Comparison of ENCODE assay signal across 8 cellular contexts in genomic region chr21:43975469-43976098, GRCh38. TPM values are rescaled to one million over a fixed set of nuclear protein-coding genes. Genes with fewer than 3 reads are reported as not detected.
A peak's percentile ranks its signal among the peaks of the same experiment; 100 is the strongest.
DNase-seq lines count a peak whose midpoint lies in the region; ATAC-seq and TF ChIP-seq lines count a peak whose summit lies in the region.

No MANE protein-coding gene starts in this region.

- H3K9me3 ChIP-seq in IMR-90 (ENCODE audit: control insufficient read depth, insufficient read depth, low read length): no peaks in the 10 kb centered on the region
- H3K9me3 ChIP-seq in ovary: no peaks in the 10 kb centered on the region
- no peaks in the 10 kb centered on the region for H3K9me3 ChIP-seq in thyroid gland

- in situ Hi-C loops in IMR-90 (cut with MboI; ENCODE audit: low sequenced_read_pairs): no loop called here

- dilution Hi-C loops in IMR-90 (cut with HindIII; ENCODE audit: low sequenced_read_pairs, unreplicated experiment): no loop called here

- H2BK15ac ChIP-seq in IMR-90 (ENCODE audit: low read depth, low read length): no peak overlapping the region

- no peak overlapping the region for H2BK20ac ChIP-seq in IMR-90 (ENCODE audit: low read depth, low read length)

- no peak overlapping the region for H3K18ac ChIP-seq in IMR-90 (ENCODE audit: low read depth, low read length)

- ATAC-seq in IMR-90 (ENCODE audit: low read depth): peak; percentile 89
- ATAC-seq in GM21390 (IDR thresholded peaks at IDR 0.05; ENCODE audit: unreplicated experiment): no peak

- no peak overlapping the region for H3K56ac ChIP-seq in IMR-90 (ENCODE audit: extremely low read depth, insufficient read depth, low read length)

- WGBS in IMR-90 (ENCODE audit: extremely low coverage in 2 of 2, insufficient read length in 1 of 2), 2 experiments: 44% methylated on average over 3 of the region's 24 CpGs; no CpG with 5 or more reads in 1 of the 2 experiments
- 14 to 17% (median 16%) methylated on average over 24 of the region's 24 CpGs for WGBS in ovary, 3 donors
- WGBS in thyroid gland, 2 donors: 26 to 30% methylated on average over 24 of the region's 24 CpGs

- peaks cover 2% of the 10 kb centered on the region; the same call in 1 of the 2 replicates for H3K4me1 ChIP-seq in IMR-90 (ENCODE audit: control insufficient read depth, insufficient read depth, low read length)
- H3K4me1 ChIP-seq in ovary (ENCODE audit: insufficient read depth): peaks cover 9% of the 10 kb centered on the region
- H3K4me1 ChIP-seq in thyroid gland: peaks cover 0 to 4% of the 10 kb centered on the region in 2 donors

- peak overlapping the region; percentile 48; the same call in 1 of the 2 replicates for H2AK5ac ChIP-seq in IMR-90 (ENCODE audit: low read depth, low read length)

- peak; percentile 83 for TF ChIP-seq RAD21 in IMR-90 (IDR thresholded peaks at IDR 0.05; ENCODE audit: low read length)

- H3K36me3 ChIP-seq in IMR-90 (ENCODE audit: control insufficient read depth, insufficient read depth, low read length) (peaks cover 24% of the 10 kb centered on the region), ovary (no peaks in the 10 kb centered on the region), thyroid gland (peaks cover 15 to 21% of the 10 kb centered on the region in 2 donors)

- intact Hi-C loops in IMR-90 (cut with micrococcal nuclease): loop anchor here (1.0 kb wide), 1 partner anchor 165 kb away; no protein-coding TSS in a partner anchor
- intact Hi-C loops in ovary (cut with DNase I): loop anchor here in 1 of 4 donors (5.0 kb wide), 2 partner anchors 163 to 183 kb away; no protein-coding TSS in a partner anchor
- intact Hi-C loops in thyroid gland (cut with DNase I): loop anchor here (2.0 kb wide), 1 partner anchor 165 kb away; no protein-coding TSS in a partner anchor

- H3K27me3 ChIP-seq in IMR-90 (ENCODE audit: control insufficient read depth, insufficient read depth, low read length) (no peaks in the 10 kb centered on the region), ovary (no peaks in the 10 kb centered on the region), thyroid gland (no peaks in the 10 kb centered on the region)

- H3K9me1 ChIP-seq in IMR-90 (ENCODE audit: insufficient read depth, low read length): peaks cover 5% of the 10 kb centered on the region

- POLR2A ChIA-PET in IMR-90 (lab: Charles Lee; ENCODE audit: unreplicated experiment): no interaction called here

- H2BK120ac ChIP-seq in IMR-90 (ENCODE audit: low read depth, low read length): no peak overlapping the region

- no peak overlapping the region for H4K5ac ChIP-seq in IMR-90 (ENCODE audit: low read depth, low read length)

- CTCF ChIA-PET in IMR-90 (lab: Yijun Ruan, JAX): interaction anchor here (0.7 to 1.7 kb wide), 7 partner anchors 10 to 165 kb away, joined by 3 to 6 read pairs (median 4); no protein-coding TSS in a partner anchor

- peaks cover 0 to 8% of the 10 kb centered on the region in 2 experiments; a peak in 2 of 4 replicates for H3K79me1 ChIP-seq in IMR-90 (ENCODE audit: low read depth in 1 of 2, low read length in 2 of 2)

- peak overlapping the region; percentile 59 for H2AFZ ChIP-seq in IMR-90 (replicated peaks; ENCODE audit: low read length, poor library complexity)

- H3K4me3 ChIP-seq in IMR-90 (ENCODE audit: insufficient read depth, low read depth, low read length): no peak overlapping the region
- no peak overlapping the region for H3K4me3 ChIP-seq in ovary
- no peak overlapping the region for H3K4me3 ChIP-seq in thyroid gland (replicated peaks in 1 of 3)

- peak overlapping the region; percentile 74 for H2AK9ac ChIP-seq in IMR-90 (replicated peaks; ENCODE audit: low read depth, low read length, poor library complexity)

- TF ChIP-seq POLR2A in IMR-90 (IDR thresholded peaks at IDR 0.05; ENCODE audit: low read depth, low read length): no peak
- no peak for TF ChIP-seq POLR2A in ovary (IDR thresholded peaks at IDR 0.05)
- TF ChIP-seq POLR2A in thyroid gland (IDR thresholded peaks at IDR 0.05): no peak

- no peak overlapping the region for H3K9ac ChIP-seq in IMR-90 (ENCODE audit: low read depth, low read length)

- H3K4me2 ChIP-seq in IMR-90 (ENCODE audit: low read depth, low read length): no peak overlapping the region

- H4K20me1 ChIP-seq in IMR-90 (ENCODE audit: insufficient read depth, low read length): peaks cover 9% of the 10 kb centered on the region

- TF ChIP-seq CTCF in IMR-90 (conservative IDR thresholded peaks at IDR 0.05; ENCODE audit: low read depth, low read length) (peak; percentile 86), ovary (IDR thresholded peaks at IDR 0.05) (peak; percentile 72 to 85 (median 84)), thyroid gland (IDR thresholded peaks at IDR 0.05) (peak; percentile 82 to 96 (median 90))

- H3K23ac ChIP-seq in IMR-90 (ENCODE audit: low read depth, low read length): no peak overlapping the region

- no peak overlapping the region for H3K4ac ChIP-seq in IMR-90 (ENCODE audit: low read depth, low read length)

- H4K8ac ChIP-seq in IMR-90 (ENCODE audit: low read depth in 2 of 2, low read length in 2 of 2): no peak overlapping the region

- DNase-seq in GM04504 (ENCODE audit: low read depth) (peak; percentile 18), IMR-90 (peak; percentile 48), SHP77 (lab: John Stamatoyannopoulos, UW) (peak; percentile 29 to 48), globus pallidus (ENCODE audit: low spot score) (peak; percentile 70), ovary (peak; percentile 76 to 91 (median 86)), thyroid gland (peak; percentile 83 to 87)
- peak; percentile 92 for DNase-seq in activated effector memory CD4-positive, alpha-beta T cell treated with anti-CD3 and anti-CD28 coated beads, Interleukin-2, amount 50 U/mL, for 16 hours

- H3K14ac ChIP-seq in IMR-90 (replicated peaks; ENCODE audit: low read depth, low read length): no peak overlapping the region; the same call in 1 of the 2 replicates

- TF ChIP-seq EP300 in ovary (IDR thresholded peaks at IDR 0.05): no peak

- no TSS peak for BruUV-seq in IMR-90 (replicated peaks; lab: Mats Ljungman, UMichigan)

- H4K91ac ChIP-seq in IMR-90 (ENCODE audit: insufficient read depth, low read depth, low read length): peak overlapping the region; percentile 6; the same call in 1 of the 2 replicates

- H3K27ac ChIP-seq in IMR-90 (ENCODE audit: insufficient read depth, low read length): no peak overlapping the region
- H3K27ac ChIP-seq in ovary: no peak overlapping the region
- H3K27ac ChIP-seq in thyroid gland: no peak overlapping the region

- H2BK5ac ChIP-seq in IMR-90 (ENCODE audit: low read depth, low read length, poor library complexity, severe bottlenecking): no peak overlapping the region

TF ChIP-seq in IMR-90, 13 proteins besides CTCF, POLR2A, EP300 and RAD21:
- TF ChIP-seq CHD1 (IDR thresholded peaks at IDR 0.05; ENCODE audit: low read depth, low read length): no peak
- TF ChIP-seq SMC3 (IDR thresholded peaks at IDR 0.05; ENCODE audit: low read depth, low read length): peak; percentile 84

RNA-seq across cellular contexts. Expression of gene TRAPPC10, which starts 36.5 kb away (rescaled TPM):
- total RNA-seq in IMR-90 (2012; rRNA removed) (18.1 and 18.3 TPM in 2 replicates), ovary (10 to 100 TPM; 11.1 to 30.1 (median 23.1) TPM), thyroid gland (10 to 100 TPM; 38.6 to 77.8 (median 55.3) TPM)
- polyA plus RNA-seq in IMR-90 (2012; rRNA removed) (17.8 and 18.3 TPM in 2 replicates), ovary (10 to 100 TPM in 1 of 2 donors, 1 to 10 TPM in 1; 7.9 to 17.0 TPM)
- polyA plus RNA-seq in IMR-90 (2012; cell fraction: cytosol; rRNA removed): 7.7 and 8.1 TPM in 2 replicates
- 46.4 and 51.4 TPM in 2 replicates for polyA plus RNA-seq in IMR-90 (2012; cell fraction: nucleus; rRNA removed; ENCODE audit: low replicate concordance)

Comparison
In these comparisons a context has a peak if more than half of its experiments do, and no peak if none do; other contexts are left out.
1. DNase-seq: peak in every context shown above with its lines; median percentile 92 in activated effector memory CD4-positive, alpha-beta T cell treated with anti-CD3 and anti-CD28 coated beads, Interleukin-2, amount 50 U/mL, for 16 hours; 86 in ovary; 85 in thyroid gland; 70 in globus pallidus; 48 in IMR-90; 38 in SHP77; 18 in GM04504.